ENCODE assay signal across 15 cellular contexts in genomic region chr6:36822506-36823269, GRCh38. TPM values are rescaled to one million over a fixed set of nuclear protein-coding genes. Genes with fewer than 3 reads are reported as not detected.
DNase-seq lines count a peak whose midpoint lies in the region; ATAC-seq, FAIRE-seq and TF ChIP-seq lines count a peak whose summit lies in the region.
"Had no signal": no experiment of that assay in that cellular context is flagged by ENCODE, and none has a peak within 500 bp of the region (broad histone marks: within the 10 kb centered on the region; RNA-seq: fewer than 3 reads in every experiment).

No MANE protein-coding gene starts in this region.

- H3K9me2 ChIP-seq in MM.1S (replicated peaks; ENCODE audit: insufficient read depth, low read length): no peaks in the 10 kb centered on the region

- no peak overlapping the region for H3K27ac Mint-ChIP-seq in naive thymus-derived CD4-positive, alpha-beta T cell
- H3K27ac Mint-ChIP-seq: memory B cell had no signal

- no peak for TF ChIP-seq POLR2A in K562 (conservative IDR thresholded peaks at IDR 0.05)

- FAIRE-seq in K562 (lab: Jason Lieb, UNC): no peak

- DNase-seq in K562 (ENCODE audit: extremely low read depth in 1 of 4, low spot score in 3 of 4): no peak
- peak; percentile 98 for DNase-seq in glomerular endothelial cell (ENCODE audit: extremely low read depth, low read depth, low spot score)
- DNase-seq in psoas muscle: no peak
- no peak for DNase-seq in naive thymus-derived CD4-positive, alpha-beta T cell
- no peak for DNase-seq in MM.1S
- DNase-seq: activated gamma-delta T cell, NCI-H2081 treated with DMSO at 0.1 percent for 48 hours, ovary, testis had no signal

- no TSS peak for BruUV-seq in K562 (replicated peaks; lab: Mats Ljungman, UMichigan)

- peaks cover 0 to 2% (median 0%) of the 10 kb centered on the region in 11 donors for H3K9me3 Mint-ChIP-seq in naive thymus-derived CD4-positive, alpha-beta T cell
- H3K9me3 Mint-ChIP-seq: memory B cell had no signal

- H3F3A ChIP-seq in MM.1S (ENCODE audit: insufficient read depth, low read length): no peaks in the 10 kb centered on the region

- CTCF ChIA-PET in HEK293 (lab: Yijun Ruan, JAX) (interaction anchor here (0.6 to 0.7 kb wide), 4 partner anchors 57 to 1029 kb away, joined by 3 to 4 read pairs (median 4); no protein-coding TSS in a partner anchor), K562 (lab: Yijun Ruan, JAX; ENCODE audit: low intra/inter-chr PET ratio) (interaction anchor here (0.9 kb wide), 1 partner anchor 29 kb away, joined by 3 read pairs; no protein-coding TSS in a partner anchor)
- CTCF ChIA-PET in naive thymus-derived CD4-positive, alpha-beta T cell (lab: Charles Lee): no interaction called here

- H3K27ac ChIP-seq in HEK293 (ENCODE audit: extremely low read depth, low read depth, low read length) (no peak overlapping the region), K562 (ENCODE audit: extremely low read depth, low read depth, low read length) (no peak overlapping the region), psoas muscle (peak overlapping the region; percentile 65), MM.1S (ENCODE audit: low read length) (no peak overlapping the region)
- no peak overlapping the region for H3K27ac ChIP-seq in naive thymus-derived CD4-positive, alpha-beta T cell (ENCODE audit: low read depth, low read length)
- H3K27ac ChIP-seq: HL-60, ovary had no signal

- H3K4me1 Mint-ChIP-seq in naive thymus-derived CD4-positive, alpha-beta T cell: peaks cover 0 to 19% (median 4%) of the 10 kb centered on the region in 7 donors

- no peaks in the 10 kb centered on the region for H3K36me3 Mint-ChIP-seq in naive thymus-derived CD4-positive, alpha-beta T cell
- H3K36me3 Mint-ChIP-seq: memory B cell had no signal

- H4K20me1 ChIP-seq in K562 (replicated peaks; ENCODE audit: control insufficient read depth, insufficient read depth, low read length) (no peaks in the 10 kb centered on the region), MM.1S (ENCODE audit: insufficient read depth, low read length) (no peaks in the 10 kb centered on the region)

- peaks cover 6% of the 10 kb centered on the region for H3K4me1 ChIP-seq in HEK293 (ENCODE audit: control insufficient read depth, insufficient read depth, low read length)
- H3K4me1 ChIP-seq in K562 (replicated peaks in 1 of 2; ENCODE audit: control insufficient read depth in 2 of 2, insufficient read depth in 2 of 2, low read length in 2 of 2): peaks cover 34 to 64% of the 10 kb centered on the region in 2 experiments
- peaks cover 3% of the 10 kb centered on the region for H3K4me1 ChIP-seq in psoas muscle
- no peaks in the 10 kb centered on the region for H3K4me1 ChIP-seq in naive thymus-derived CD4-positive, alpha-beta T cell (ENCODE audit: control insufficient read depth in 2 of 2, insufficient read depth in 2 of 2, low read length in 2 of 2)
- H3K4me1 ChIP-seq in MM.1S (ENCODE audit: low read length): no peaks in the 10 kb centered on the region

- TF ChIP-seq EP300 in K562 (IDR thresholded peaks at IDR 0.05; ENCODE audit: low read length): no peak

- no peaks in the 10 kb centered on the region for H3K9me1 ChIP-seq in K562 (ENCODE audit: control insufficient read depth, insufficient read depth, low read length)

- POLR2A ChIA-PET in HEK293 (lab: Yijun Ruan, JAX): interaction anchor here (0.6 kb wide), 1 partner anchor 12 kb away, joined by 5 read pairs; no protein-coding TSS in a partner anchor
- POLR2A ChIA-PET in K562 (lab: Yijun Ruan, JAX): interaction anchor here (2.7 kb wide), 1 partner anchor 9 kb away, joined by 7 read pairs; no protein-coding TSS in a partner anchor
- POLR2A ChIA-PET in naive thymus-derived CD4-positive, alpha-beta T cell (lab: Charles Lee): interaction anchor here (0.8 kb wide), 1 partner anchor 10 kb away, joined by 3 read pairs; no protein-coding TSS in a partner anchor

- in situ Hi-C loops in K562 (cut with MboI): no loop called here

- TF ChIP-seq RAD21 in K562 (CRISPR knock-in tag; conservative IDR thresholded peaks at IDR 0.05 in 1 of 2, IDR thresholded peaks at IDR 0.05 in 1 of 2): no peak

- TF ChIP-seq CTCF in HEK293 (tag by site-specific recombination; IDR thresholded peaks at IDR 0.05) (no peak), K562 (IDR thresholded peaks at IDR 0.05 in 2 of 3, conservative IDR thresholded peaks at IDR 0.05 in 1 of 3; ENCODE audit: insufficient read depth in 2 of 3, low read depth in 1 of 3, low read length in 3 of 3) (no peak), psoas muscle (IDR thresholded peaks at IDR 0.05) (no peak), MM.1S (IDR thresholded peaks at IDR 0.05; ENCODE audit: low read length) (no peak)

- ATAC-seq in K562 (no peak), psoas muscle (peak in 3 of 4 donors; percentile 24 to 44 (median 31)), HG02610 (IDR thresholded peaks at IDR 0.05; ENCODE audit: unreplicated experiment) (no peak), GM19397 (IDR thresholded peaks at IDR 0.05; ENCODE audit: unreplicated experiment) (no peak)
- no peak for ATAC-seq in naive thymus-derived CD4-positive, alpha-beta T cell
- ATAC-seq: HCT116 had no signal

- H3K4me2 ChIP-seq in K562 (ENCODE audit: insufficient read depth, low read length) (no peak overlapping the region), MM.1S (ENCODE audit: low read depth, low read length) (no peak overlapping the region)

- 69% methylated on average over 19 of the region's 19 CpGs for WGBS in K562 (ENCODE audit: insufficient coverage, low coverage, missing lambda C conversion rate)
- 72 to 74% (median 74%) methylated on average over 19 of the region's 19 CpGs for WGBS in psoas muscle, 3 donors

- H3K79me2 ChIP-seq in K562 (ENCODE audit: control insufficient read depth, insufficient read depth, low read length): no peaks in the 10 kb centered on the region
- no peaks in the 10 kb centered on the region for H3K79me2 ChIP-seq in MM.1S (ENCODE audit: low read length)

- no peaks in the 10 kb centered on the region for H3K27me3 ChIP-seq in K562 (ENCODE audit: control insufficient read depth in 2 of 2, insufficient read depth in 2 of 2, low read length in 2 of 2)
- H3K27me3 ChIP-seq in psoas muscle (ENCODE audit: insufficient read depth in 3 of 3, low read length in 2 of 3): no peaks in the 10 kb centered on the region
- no peaks in the 10 kb centered on the region for H3K27me3 ChIP-seq in naive thymus-derived CD4-positive, alpha-beta T cell (ENCODE audit: control insufficient read depth in 2 of 2, insufficient read depth in 2 of 2, low read length in 2 of 2)
- no peaks in the 10 kb centered on the region for H3K27me3 ChIP-seq in MM.1S (replicated peaks; ENCODE audit: insufficient read depth, low read length)
- H3K27me3 ChIP-seq: ovary, testis had no signal

- H3K9me3 ChIP-seq in HEK293 (ENCODE audit: control insufficient read depth, insufficient read depth, low read depth, low read length) (no peaks in the 10 kb centered on the region), K562 (replicated peaks; ENCODE audit: control insufficient read depth, insufficient read depth, low read depth, low read length) (no peaks in the 10 kb centered on the region), psoas muscle (no peaks in the 10 kb centered on the region), MM.1S (replicated peaks; ENCODE audit: insufficient read depth, low read length) (no peaks in the 10 kb centered on the region)
- no peaks in the 10 kb centered on the region for H3K9me3 ChIP-seq in naive thymus-derived CD4-positive, alpha-beta T cell (ENCODE audit: control insufficient read depth in 2 of 3, low read length in 3 of 3)
- H3K9me3 ChIP-seq: ovary, testis had no signal

- no peaks in the 10 kb centered on the region for H3K36me3 ChIP-seq in HEK293 (ENCODE audit: control insufficient read depth in 2 of 2, insufficient read depth in 1 of 2, low read length in 2 of 2)
- H3K36me3 ChIP-seq in K562 (ENCODE audit: control insufficient read depth, insufficient read depth, low read length): no peaks in the 10 kb centered on the region
- H3K36me3 ChIP-seq in psoas muscle (ENCODE audit: insufficient read depth in 1 of 2, low read depth in 1 of 2): no peaks in the 10 kb centered on the region
- H3K36me3 ChIP-seq in naive thymus-derived CD4-positive, alpha-beta T cell (ENCODE audit: control insufficient read depth in 2 of 3, insufficient read depth in 3 of 3, low read length in 3 of 3): no peaks in the 10 kb centered on the region
- H3K36me3 ChIP-seq in MM.1S (replicated peaks; ENCODE audit: insufficient read depth, low read length): no peaks in the 10 kb centered on the region
- H3K36me3 ChIP-seq: ovary had no signal

- H3K4me3 Mint-ChIP-seq in naive thymus-derived CD4-positive, alpha-beta T cell: no peak overlapping the region
- H3K4me3 Mint-ChIP-seq: memory B cell had no signal

- H2AFZ ChIP-seq in K562 (ENCODE audit: low read depth, low read length): no peak overlapping the region
- H2AFZ ChIP-seq in MM.1S (ENCODE audit: low read length): no peak overlapping the region

- no peak overlapping the region for H3K4me3 ChIP-seq in HEK293 (ENCODE audit: low read depth, low read length)
- H3K4me3 ChIP-seq in K562: no peak overlapping the region
- H3K4me3 ChIP-seq in psoas muscle: no peak overlapping the region
- no peak overlapping the region for H3K4me3 ChIP-seq in naive thymus-derived CD4-positive, alpha-beta T cell (ENCODE audit: low read length)
- no peak overlapping the region for H3K4me3 ChIP-seq in MM.1S (ENCODE audit: low read length)
- H3K4me3 ChIP-seq: ovary, testis had no signal

- intact Hi-C loops in K562 (cut with micrococcal nuclease) (no loop called here), psoas muscle (cut with DNase I) (no loop called here)
- intact Hi-C loops in naive thymus-derived CD4-positive, alpha-beta T cell (cut with micrococcal nuclease): no loop called here

- H3K27me3 Mint-ChIP-seq in naive thymus-derived CD4-positive, alpha-beta T cell: peaks cover 0 to 10% (median 3%) of the 10 kb centered on the region in 5 donors

- H3K9ac ChIP-seq in K562 (ENCODE audit: insufficient read depth in 1 of 2, low read depth in 2 of 2, low read length in 2 of 2) (0 out of 4 replicates have a peak overlapping the region, but pooled peaks of 1 of the 2 experiments have one; percentile 6), MM.1S (ENCODE audit: low read length) (no peak overlapping the region)

RNA-seq across cellular contexts. Expression of gene CPNE5, which starts 16.6 kb away (rescaled TPM):
- 1.5 and 2.5 TPM in 2 replicates for total RNA-seq in K562 (2011; cell fraction: chromatin; rRNA removed; ENCODE audit: low replicate concordance)
- total RNA-seq in K562 (2011; cell fraction: nucleolus; rRNA removed): 0.66 and 1.5 TPM in 2 replicates
- 1.2 and 1.6 TPM in 2 replicates for total RNA-seq in K562 (2011; cell fraction: nucleoplasm; rRNA removed)
- total RNA-seq in K562 (2014; rRNA removed) (0.18 TPM in 1 of 2 replicates, not detected in the other), K562 (2014; rRNA removed; fragmentation: Illumina TruSeq; extraction: Trizol) (not detected in 2 replicates), K562 (2015; rRNA removed; fragmentation: Illumina TruSeq; extraction: Trizol) (0.14 TPM in 1 of 2 replicates, not detected in the other), K562 (2021) (0.47 and 0.49 TPM in 2 replicates), glomerular endothelial cell (5.0 and 25.7 TPM in 2 replicates), psoas muscle (1 to 10 TPM in 2 of 4 donors, under 1 TPM in 2; 0.27 to 1.1 (median 0.72) TPM)
- polyA plus RNA-seq in K562 (2011; rRNA removed) (0.46 and 0.61 TPM in 2 replicates), K562 (2014; fragmentation: Illumina TruSeq; extraction: Trizol) (0.43 TPM in 1 of 2 replicates, not detected in the other), K562 (2014; fragmentation: Nextera tagmentation; extraction: Ambion mirVana) (1 to 10 TPM in 1 of 2 experiments, under 1 TPM in 1; 0.21 to 1.0 TPM), K562 (2014; rRNA removed) (0.69 TPM in 1 of 2 replicates, not detected in the other), psoas muscle (1 to 10 TPM in 1 of 3 donors, under 1 TPM in 2; 0.03 to 1.7 (median 0.10) TPM)
- 0.19 and 0.31 TPM in 2 replicates for polyA plus RNA-seq in K562 (2011; cell fraction: cytosol; rRNA removed)
- 1.2 and 1.9 TPM in 2 replicates for polyA plus RNA-seq in K562 (2011; cell fraction: nucleus; rRNA removed)
- 0.33 and 1.8 TPM in 2 replicates for polyA plus RNA-seq in K562 (2012)
- polyA minus RNA-seq in K562 (2011; rRNA and poly(A)+ RNA removed): 0.67 TPM in 1 of 2 replicates, not detected in the other
- not detected in 2 replicates for polyA minus RNA-seq in K562 (2011; cell fraction: cytosol; rRNA and poly(A)+ RNA removed)
- polyA minus RNA-seq in K562 (2011; cell fraction: nucleus; rRNA and poly(A)+ RNA removed): 0.78 and 0.81 TPM in 2 replicates
- 1 to 10 TPM in 3 of 5 experiments, under 1 TPM in 1, not detected in 1; 0.27 to 5.1 (median 2.4) TPM for total RNA-seq in naive thymus-derived CD4-positive, alpha-beta T cell
- under 1 TPM; 0.09 to 0.52 TPM for polyA plus RNA-seq in naive thymus-derived CD4-positive, alpha-beta T cell

RNA-seq across cellular contexts. Expression of gene PPIL1, which starts 51.9 kb away (rescaled TPM):
- total RNA-seq in K562 (2011; cell fraction: chromatin; rRNA removed; ENCODE audit: low replicate concordance): 16.9 and 22.0 TPM in 2 replicates
- 16.6 and 19.2 TPM in 2 replicates for total RNA-seq in K562 (2011; cell fraction: nucleolus; rRNA removed)
- 25.1 and 30.4 TPM in 2 replicates for total RNA-seq in K562 (2011; cell fraction: nucleoplasm; rRNA removed)
- 65.8 and 86.0 TPM in 2 replicates for total RNA-seq in K562 (2014; rRNA removed)
- 130 and 132 TPM in 2 replicates for total RNA-seq in K562 (2014; rRNA removed; fragmentation: Illumina TruSeq; extraction: Trizol)
- total RNA-seq in K562 (2015; rRNA removed; fragmentation: Illumina TruSeq; extraction: Trizol): 107 and 119 TPM in 2 replicates
- 86.9 and 90.1 TPM in 2 replicates for total RNA-seq in K562 (2021)
- polyA plus RNA-seq in K562 (2011; rRNA removed): 113 and 137 TPM in 2 replicates
- 95.1 and 112 TPM in 2 replicates for polyA plus RNA-seq in K562 (2011; cell fraction: cytosol; rRNA removed)
- polyA plus RNA-seq in K562 (2011; cell fraction: nucleus; rRNA removed): 24.2 and 38.0 TPM in 2 replicates
- 81.7 and 93.9 TPM in 2 replicates for polyA plus RNA-seq in K562 (2012)
- 116 and 156 TPM in 2 replicates for polyA plus RNA-seq in K562 (2014; fragmentation: Illumina TruSeq; extraction: Trizol)
- polyA plus RNA-seq in K562 (2014; fragmentation: Nextera tagmentation; extraction: Ambion mirVana): 100 to 1,000 TPM; 195 to 205 TPM
- 87.9 and 108 TPM in 2 replicates for polyA plus RNA-seq in K562 (2014; rRNA removed)
- polyA minus RNA-seq in K562 (2011; rRNA and poly(A)+ RNA removed): 105 and 126 TPM in 2 replicates
- 34.9 and 49.9 TPM in 2 replicates for polyA minus RNA-seq in K562 (2011; cell fraction: cytosol; rRNA and poly(A)+ RNA removed)
- 11.2 and 16.2 TPM in 2 replicates for polyA minus RNA-seq in K562 (2011; cell fraction: nucleus; rRNA and poly(A)+ RNA removed)
- total RNA-seq in glomerular endothelial cell: 25.4 and 33.3 TPM in 2 replicates
- 10 to 100 TPM; 20.9 to 38.8 (median 22.1) TPM for total RNA-seq in psoas muscle
- polyA plus RNA-seq in psoas muscle: 10 to 100 TPM; 18.1 to 92.3 (median 40.4) TPM
- 10 to 100 TPM in 3 of 5 experiments, 1 to 10 TPM in 2; 3.5 to 34.7 (median 10.3) TPM for total RNA-seq in naive thymus-derived CD4-positive, alpha-beta T cell
- polyA plus RNA-seq in naive thymus-derived CD4-positive, alpha-beta T cell: 10 to 100 TPM; 21.5 to 22.5 TPM

Comparison
In these comparisons a context has a peak if more than half of its experiments do, and no peak if none do; other contexts are left out.
1. ATAC-seq: peak in psoas muscle (3 of 4); none in K562 (single experiment), naive thymus-derived CD4-positive, alpha-beta T cell (single experiment), HG02610 (single experiment) and GM19397 (single experiment).